In genomic region chr2:238693337-238694093, GRCh38 we compare ENCODE assay signal across 1 cellular context.
TF ChIP-seq lines count a peak whose summit lies in the region.

No MANE protein-coding gene starts in this region.

TF ChIP-seq in WTC11, 78 proteins besides CTCF, POLR2A, EP300 and RAD21 (continued from another document):
- TF ChIP-seq HMGXB4 (CRISPR knock-in tag; IDR thresholded peaks at IDR 0.05) = no peak
- TF ChIP-seq SOX15 (CRISPR knock-in tag; IDR thresholded peaks at IDR 0.05) = no peak
